Comparison of ENCODE assay signal across 2 cellular contexts in the genomic region with DNA sequence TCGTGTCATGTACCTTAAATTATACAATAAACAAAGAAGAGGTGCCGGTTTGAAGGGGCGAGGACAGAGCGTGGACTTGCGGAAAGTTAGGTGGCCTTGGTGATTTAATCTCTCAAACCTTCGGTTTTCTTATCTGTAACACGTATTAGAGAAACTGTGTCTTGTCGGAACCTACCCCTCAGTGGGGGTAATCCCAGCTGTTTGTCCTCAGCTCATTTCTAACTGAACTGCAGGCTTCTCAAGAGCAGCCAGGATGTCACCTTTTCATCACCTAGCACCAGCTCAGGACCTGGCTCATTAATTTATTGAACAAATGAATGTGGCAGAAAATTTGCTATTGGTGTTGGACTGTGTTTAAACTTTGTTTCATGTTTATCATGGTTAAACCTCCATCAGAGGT.
A peak's percentile ranks its signal among the peaks of the same experiment; 100 is the strongest.
TF ChIP-seq lines count a peak whose summit lies in the region.

No MANE protein-coding gene starts in this region.

TF ChIP-seq in HEK293, 187 proteins besides CTCF, POLR2A, EP300 and RAD21 (continued from another document):
- TF ChIP-seq GLIS1 (tag by site-specific recombination; IDR thresholded peaks at IDR 0.05), result peak; percentile 13; the same call in 1 of the 2 replicates

TF ChIP-seq in HEK293T, 16 proteins besides CTCF, POLR2A, EP300 and RAD21 (continued from another document):
- no peak for TF ChIP-seq SUZ12 (IDR thresholded peaks at IDR 0.05)
- TF ChIP-seq FOXM1 (IDR thresholded peaks at IDR 0.05; ENCODE audit: borderline replicate concordance), result no peak
- no peak for TF ChIP-seq LEF1 (IDR thresholded peaks at IDR 0.05; ENCODE audit: borderline replicate concordance)
- TF ChIP-seq PKNOX1 (IDR thresholded peaks at IDR 0.05), result no peak
